ENCODE assay signal across 21 cellular contexts in genomic region chr3:45983865-45984264, GRCh38. TPM values are rescaled to one million over a fixed set of nuclear protein-coding genes. Genes with fewer than 3 reads are reported as not detected.
DNase-seq lines count a peak whose midpoint lies in the region; ATAC-seq and TF ChIP-seq lines count a peak whose summit lies in the region.
"Had no signal": no experiment of that assay in that cellular context is flagged by ENCODE, and none has a peak within 500 bp of the region (broad histone marks: within the 10 kb centered on the region; RNA-seq: fewer than 3 reads in every experiment).

No MANE protein-coding gene starts in this region.

- H3K4me1 ChIP-seq in psoas muscle (peaks cover 97% of the 10 kb centered on the region), vagina (peaks cover 74% of the 10 kb centered on the region)

- H3K4me1 Mint-ChIP-seq in effector memory CD8-positive, alpha-beta T cell (ENCODE audit: low read depth in 2 of 2) = peaks cover 60 to 73% of the 10 kb centered on the region in 2 donors

- H3K27me3 ChIP-seq in psoas muscle (ENCODE audit: insufficient read depth in 3 of 3, low read length in 2 of 3) (no peaks in the 10 kb centered on the region), vagina (no peaks in the 10 kb centered on the region)
- H3K27me3 ChIP-seq: SJSA1 had no signal

- peaks cover 36% of the 10 kb centered on the region for H3K36me3 Mint-ChIP-seq in effector memory CD8-positive, alpha-beta T cell (ENCODE audit: insufficient read depth)

- H3K36me3 ChIP-seq in psoas muscle (ENCODE audit: insufficient read depth in 1 of 2, low read depth in 1 of 2) = peaks cover 21 to 53% of the 10 kb centered on the region in 2 donors
- H3K36me3 ChIP-seq in vagina = peaks cover 0 to 47% of the 10 kb centered on the region in 2 donors

- H3K4me3 ChIP-seq in psoas muscle (peak overlapping the region; percentile 62), vagina (no peak overlapping the region)
- H3K4me3 ChIP-seq: SJSA1 had no signal

- H3K9me3 Mint-ChIP-seq in effector memory CD8-positive, alpha-beta T cell = no peaks in the 10 kb centered on the region
- H3K9me3 Mint-ChIP-seq: activated T-helper 1 cell treated with anti-CD3 and anti-CD28 coated beads, Interleukin-12 subunit alpha, Interleukin-12 subunit beta, Interleukin-2, Interleukin-4 antibody, amounts not matched to agents 30 ng/mL and 10 ng/mL and 1 ng/mL, durations not matched to agents 14 hours and 24 hours and 36 hours; T-helper 2 cell treated with Interferon-gamma antibody and Interleukin-4, amounts not matched to agents 5 μg/mL and 100 μg/mL, for 36 hours had no signal

- H3K27me3 Mint-ChIP-seq in effector memory CD8-positive, alpha-beta T cell = no peaks in the 10 kb centered on the region

- DNase-seq in Right ventricle myocardium inferior (ENCODE audit: missing footprints) (no peak), left ventricle myocardium superior (no peak), psoas muscle (no peak), vagina (ENCODE audit: extremely low spot score in 2 of 2) (no peak), amygdala (lab: John Stamatoyannopoulos, UW) (no peak), NCI-H226 (no peak)
- DNase-seq in effector memory CD8-positive, alpha-beta T cell = no peak
- no peak for DNase-seq in activated naive CD4-positive, alpha-beta T cell (lab: John Stamatoyannopoulos, UW)
- DNase-seq: activated CD4-positive, CD25-positive, alpha-beta regulatory T cell treated with anti-CD3 and anti-CD28 coated beads, Interleukin-2, amount 50 U/mL, for 72 hours; amniotic stem cell; DMS153; left colon; NCI-H69; OCI-M1 had no signal

- TF ChIP-seq CTCF in psoas muscle (IDR thresholded peaks at IDR 0.05) (no peak), vagina (IDR thresholded peaks at IDR 0.05) (no peak)

- peak; percentile 11 for ATAC-seq in Right ventricle myocardium inferior
- no peak for ATAC-seq in left ventricle myocardium superior
- no peak for ATAC-seq in effector memory CD8-positive, alpha-beta T cell (replicated peaks)
- peak; percentile 23 to 56 (median 41) for ATAC-seq in psoas muscle
- ATAC-seq: left colon had no signal

- H3K27ac ChIP-seq in psoas muscle = peak overlapping the region; percentile 99
- H3K27ac ChIP-seq in vagina = peak overlapping the region; percentile 78
- H3K27ac ChIP-seq: SJSA1 had no signal

- H3K4me3 Mint-ChIP-seq in effector memory CD8-positive, alpha-beta T cell = no peak overlapping the region
- H3K4me3 Mint-ChIP-seq: activated T-helper 1 cell treated with anti-CD3 and anti-CD28 coated beads, Interleukin-12 subunit alpha, Interleukin-12 subunit beta, Interleukin-2, Interleukin-4 antibody, amounts not matched to agents 30 ng/mL and 10 ng/mL and 1 ng/mL, durations not matched to agents 14 hours and 24 hours and 36 hours; T-helper 2 cell treated with Interferon-gamma antibody and Interleukin-4, amounts not matched to agents 5 μg/mL and 100 μg/mL, for 36 hours had no signal

- H3K9me3 ChIP-seq in psoas muscle (no peaks in the 10 kb centered on the region), vagina (no peaks in the 10 kb centered on the region)
- H3K9me3 ChIP-seq: SJSA1 had no signal

- intact Hi-C loops in Right ventricle myocardium inferior (cut with DNase I) (no loop called here), left ventricle myocardium superior (cut with micrococcal nuclease) (no loop called here), psoas muscle (cut with DNase I) (no loop called here), vagina (cut with DNase I) (no loop called here)

- 15 to 29% (median 22%) methylated on average over 3 of the region's 3 CpGs for WGBS in psoas muscle, 3 donors

- peak overlapping the region; percentile 31 to 59 for H3K27ac Mint-ChIP-seq in effector memory CD8-positive, alpha-beta T cell
- H3K27ac Mint-ChIP-seq: T-helper 2 cell treated with Interferon-gamma antibody and Interleukin-4, amounts not matched to agents 5 μg/mL and 100 μg/mL, for 36 hours had no signal

- no peak for TF ChIP-seq POLR2A in vagina (IDR thresholded peaks at IDR 0.05)

RNA-seq across cellular contexts. Expression of gene FYCO1, which starts 11.8 kb away (rescaled TPM):
- total RNA-seq in Right ventricle myocardium inferior (107 TPM), left ventricle myocardium superior (146 TPM), psoas muscle (100 to 1,000 TPM in 3 of 4 donors, 10 to 100 TPM in 1; 60.1 to 129 (median 115) TPM), vagina (45.7 TPM)
- 10 to 100 TPM; 14.0 to 68.3 (median 40.0) TPM for polyA plus RNA-seq in psoas muscle

RNA-seq across cellular contexts. Expression of gene CXCR6, which starts 40.6 kb away (rescaled TPM):
- total RNA-seq in Right ventricle myocardium inferior (0.19 TPM), left ventricle myocardium superior (0.59 TPM), psoas muscle (under 1 TPM in 1 of 4 donors, not detected in 3; 0.50 TPM), vagina (9.6 TPM)
- under 1 TPM in 2 of 3 donors, not detected in 1; 0.05 to 0.10 TPM for polyA plus RNA-seq in psoas muscle
- total RNA-seq: A172, LHCN-M2, SJSA1 had no signal
- polyA plus RNA-seq: BJ had no signal

RNA-seq across cellular contexts. Expression of gene XCR1, which starts 43.4 kb away (rescaled TPM):
- not detected for total RNA-seq in Right ventricle myocardium inferior
- not detected for total RNA-seq in left ventricle myocardium superior
- under 1 TPM in 3 of 4 donors, not detected in 1; 0.04 to 0.10 (median 0.06) TPM for total RNA-seq in psoas muscle
- under 1 TPM; 0.01 to 0.07 (median 0.03) TPM for polyA plus RNA-seq in psoas muscle
- total RNA-seq in vagina = not detected
- total RNA-seq: A172; activated CD8-positive, alpha-beta memory T cell treated with anti-CD3 and anti-CD28 coated beads for 36 hours; SJSA1 had no signal
- polyA plus RNA-seq: BJ had no signal

Comparison
In these comparisons a context has a peak if more than half of its experiments do, and no peak if none do; other contexts are left out.
1. ATAC-seq: peak in Right ventricle myocardium inferior (single experiment) and psoas muscle (4 of 4); none in left ventricle myocardium superior (single experiment) and effector memory CD8-positive, alpha-beta T cell (single experiment).